ENCODE assay signal across 1 cellular context in genomic region chr15:42984534-42985034, GRCh38.
TF ChIP-seq lines count a peak whose summit lies in the region.

No MANE protein-coding gene starts in this region.

TF ChIP-seq in SK-N-SH, 30 proteins besides CTCF, POLR2A, EP300 and RAD21 (continued from another document):
- no peak for TF ChIP-seq ZBTB33 (IDR thresholded peaks at IDR 0.05; ENCODE audit: borderline replicate concordance, low read depth)
